In genomic region chr16:71537643-71538042, GRCh38 we compare ENCODE assay signal across 8 cellular contexts. TPM values are rescaled to one million over a fixed set of nuclear protein-coding genes. Genes with fewer than 3 reads are reported as not detected.
DNase-seq lines count a peak whose midpoint lies in the region; ATAC-seq lines count a peak whose summit lies in the region.

No MANE protein-coding gene starts in this region.

- ATAC-seq in HG02571 (IDR thresholded peaks at IDR 0.05; ENCODE audit: unreplicated experiment), result peak; percentile 51
- no peak for ATAC-seq in GM21390 (IDR thresholded peaks at IDR 0.05; ENCODE audit: unreplicated experiment)

- peak; percentile 53 for DNase-seq in SIG-M5 treated with dmso at 0.1 percent for 504 hours (lab: John Stamatoyannopoulos, UW; ENCODE audit: unreplicated experiment)
- DNase-seq in SIG-M5 (lab: John Stamatoyannopoulos, UW), result no peak
- peak; percentile 31 for DNase-seq in NCI-H460 (ENCODE audit: extremely low read depth, low read depth)
- peak; percentile 11 for DNase-seq in activated naive CD4-positive, alpha-beta T cell treated with Interleukin-2 at 50 U/mL for 16 hours
- peak; percentile 67 for DNase-seq in iPS-NIHi11 (ENCODE audit: low spot score)
- DNase-seq in stimulated activated CD4-positive, alpha-beta T cell treated with anti-CD3 and anti-CD28 coated beads, TNF-alpha, amount 100 ng/mL, for 48 hours (ENCODE audit: low read depth in 3 of 3), result peak in 2 of 3 donors; percentile 18 to 20

RNA-seq across cellular contexts. Expression of gene CHST4, which starts 11.4 kb away (rescaled TPM):
- not detected in 2 replicates for total RNA-seq in NCI-H460 (2014; rRNA removed; shearing (Covaris generic))
- polyA plus RNA-seq in NCI-H460 (2014; cell fraction: nucleus; rRNA removed), result not detected in 2 replicates

RNA-seq across cellular contexts. Expression of gene TAT, which starts 39.2 kb away (rescaled TPM):
- total RNA-seq in NCI-H460 (2014; rRNA removed; shearing (Covaris generic)), result 0.02 TPM in 1 of 2 replicates, not detected in the other
- polyA plus RNA-seq in NCI-H460 (2014; cell fraction: nucleus; rRNA removed), result 0.32 TPM in 1 of 2 replicates, not detected in the other

RNA-seq across cellular contexts. Expression of gene ZNF19, which starts 48.5 kb away (rescaled TPM):
- total RNA-seq in NCI-H460 (2014; rRNA removed; shearing (Covaris generic)), result 2.3 and 2.6 TPM in 2 replicates
- 0.94 and 1.2 TPM in 2 replicates for polyA plus RNA-seq in NCI-H460 (2014; cell fraction: nucleus; rRNA removed)
